In genomic region chr19:29663861-29664752, GRCh38 we compare ENCODE assay signal across 8 cellular contexts. TPM values are rescaled to one million over a fixed set of nuclear protein-coding genes. Genes with fewer than 3 reads are reported as not detected.
DNase-seq lines count a peak whose midpoint lies in the region; ATAC-seq, FAIRE-seq and TF ChIP-seq lines count a peak whose summit lies in the region.

No MANE protein-coding gene starts in this region.

- no peak for ATAC-seq in activated CD8-positive, alpha-beta memory T cell treated with anti-CD3 and anti-CD28 coated beads, Interleukin-2, amount 10 ng/mL, durations not matched to agents 7 days and 5 days
- ATAC-seq in HepG2 (no peak), sciatic nerve (no peak)

- no peak overlapping the region for H3K9ac ChIP-seq in HepG2 (ENCODE audit: insufficient read depth, low read depth, low read length)

- POLR2A ChIA-PET in HepG2 (lab: Yijun Ruan, JAX) = interaction anchor here (1.4 to 4.1 kb wide), 2 partner anchors 52 to 58 kb away, joined by 7 to 32 read pairs; partner anchors contain the start of gene POP4
- POLR2A ChIA-PET in HEK293T (lab: Yijun Ruan, JAX) = interaction anchor here (2.2 kb wide), 1 partner anchor 58 kb away, joined by 11 read pairs; the partner anchor contains the start of gene POP4

- DNase-seq in activated CD8-positive, alpha-beta memory T cell treated with anti-CD3 and anti-CD28 coated beads, Interleukin-2, amount 10 ng/mL, durations not matched to agents 7 days and 5 days = no peak
- no peak for DNase-seq in activated CD8-positive, alpha-beta memory T cell treated with anti-CD3 and anti-CD28 coated beads, Interleukin-2, amount 50 U/mL, for 4 hours
- DNase-seq in activated T-helper 2 cell treated with anti-CD3 and anti-CD28 coated beads, Interferon-gamma antibody, Interleukin-2, Interleukin-4, amounts not matched to agents 10 μg/mL and 5 μg/mL and 100 μg/mL, durations not matched to agents 14 hours and 24 hours and 36 hours (ENCODE audit: low spot score) = no peak
- DNase-seq in HepG2 (ENCODE audit: low spot score) (no peak), HK-2 (ENCODE audit: unreplicated experiment) (no peak), sciatic nerve (ENCODE audit: low spot score) (no peak), HEK293T (ENCODE audit: extremely low spot score) (no peak)

- H3K9me3 ChIP-seq in HepG2 (ENCODE audit: low read length) = no peaks in the 10 kb centered on the region
- H3K9me3 ChIP-seq in thymus (ENCODE audit: control insufficient read depth) = no peaks in the 10 kb centered on the region

- H3K36me3 ChIP-seq in HepG2 (replicated peaks in 1 of 2; ENCODE audit: control insufficient read depth in 1 of 2, insufficient read depth in 2 of 2, low read length in 2 of 2) = no peaks in the 10 kb centered on the region
- H3K36me3 ChIP-seq in thymus (ENCODE audit: control insufficient read depth, insufficient read depth) = no peaks in the 10 kb centered on the region

- no peak for FAIRE-seq in HepG2 (lab: Jason Lieb, UNC)

- no peaks in the 10 kb centered on the region for H3K27me3 Mint-ChIP-seq in activated CD8-positive, alpha-beta memory T cell treated with anti-CD3 and anti-CD28 coated beads, Interleukin-2, amount 10 ng/mL, durations not matched to agents 7 days and 5 days
- no peaks in the 10 kb centered on the region for H3K27me3 Mint-ChIP-seq in activated T-helper 2 cell treated with anti-CD3 and anti-CD28 coated beads, Interferon-gamma antibody, Interleukin-2, Interleukin-4, amounts not matched to agents 10 μg/mL and 5 μg/mL and 100 μg/mL, durations not matched to agents 14 hours and 24 hours and 36 hours (ENCODE audit: low read depth)

- H3K4me2 ChIP-seq in HepG2 (ENCODE audit: low read depth, low read length) = peak overlapping the region; percentile 91

- H3K4me1 ChIP-seq in HepG2 (ENCODE audit: insufficient read depth, low read length) (peaks cover 51% of the 10 kb centered on the region), thymus (ENCODE audit: control insufficient read depth, insufficient read depth, low read length) (peaks cover 32% of the 10 kb centered on the region)

- H3K4me1 Mint-ChIP-seq in activated CD8-positive, alpha-beta memory T cell treated with anti-CD3 and anti-CD28 coated beads, Interleukin-2, amount 10 ng/mL, durations not matched to agents 7 days and 5 days = peaks cover 51% of the 10 kb centered on the region
- H3K4me1 Mint-ChIP-seq in activated T-helper 2 cell treated with anti-CD3 and anti-CD28 coated beads, Interferon-gamma antibody, Interleukin-2, Interleukin-4, amounts not matched to agents 10 μg/mL and 5 μg/mL and 100 μg/mL, durations not matched to agents 14 hours and 24 hours and 36 hours (ENCODE audit: low read depth) = peaks cover 51% of the 10 kb centered on the region

- CTCF ChIA-PET in activated CD8-positive, alpha-beta memory T cell treated with anti-CD3 and anti-CD28 coated beads, Interleukin-2, amount 10 ng/mL, durations not matched to agents 7 days and 5 days (lab: Charles Lee) = interaction anchor here (0.6 to 12.5 kb wide), 14 partner anchors 16 to 277 kb away, joined by 3 to 196 read pairs (median 13); partner anchors contain the start of genes C19orf12 and POP4
- CTCF ChIA-PET in HepG2 (lab: Yijun Ruan, JAX; ENCODE audit: low intra/inter-chr PET ratio, low total read pairs) = no interaction called here
- CTCF ChIA-PET in HEK293T (lab: Yijun Ruan, JAX) = no interaction called here

- no peak for TF ChIP-seq CTCF in HepG2 (CRISPR knock-in tag; IDR thresholded peaks at IDR 0.05)

- no peaks in the 10 kb centered on the region for H3K79me2 ChIP-seq in HepG2 (ENCODE audit: insufficient read depth, low read length)

- no peak for TF ChIP-seq POLR2A in HepG2 (IDR thresholded peaks at IDR 0.05; ENCODE audit: insufficient read depth in 1 of 2, low read depth in 2 of 2, low read length in 2 of 2)

- H3K4me3 ChIP-seq in HepG2 (replicated peaks in 1 of 3; ENCODE audit: insufficient read depth in 1 of 3, low read depth in 2 of 3, low read length in 3 of 3) (peak overlapping the region in 1 of 3 experiments; percentile 90; a peak in 2 of 6 replicates), thymus (ENCODE audit: low read length) (no peak overlapping the region)

- peak overlapping the region; percentile 72 for H3K27ac Mint-ChIP-seq in activated CD8-positive, alpha-beta memory T cell treated with anti-CD3 and anti-CD28 coated beads, Interleukin-2, amount 10 ng/mL, durations not matched to agents 7 days and 5 days
- H3K27ac Mint-ChIP-seq in activated T-helper 2 cell treated with anti-CD3 and anti-CD28 coated beads, Interferon-gamma antibody, Interleukin-2, Interleukin-4, amounts not matched to agents 10 μg/mL and 5 μg/mL and 100 μg/mL, durations not matched to agents 14 hours and 24 hours and 36 hours = peak overlapping the region; percentile 61

- no peak overlapping the region for H2AFZ ChIP-seq in HepG2 (ENCODE audit: low read length)

- WGBS in HepG2 (ENCODE audit: low lambda C conversion rate) = 43% methylated on average over 15 of the region's 19 CpGs
- WGBS in thymus = 95% methylated on average over 19 of the region's 19 CpGs

- in situ Hi-C loops in HepG2 (cut with HindIII; ENCODE audit: extremely low pct_ligation_motif_present, low pct_unique_long_range_greater_than_20kb) = no loop called here

- no TSS peak for BruUV-seq in HepG2 (replicated peaks; lab: Mats Ljungman, UMichigan)

- H3K4me3 Mint-ChIP-seq in activated CD8-positive, alpha-beta memory T cell treated with anti-CD3 and anti-CD28 coated beads, Interleukin-2, amount 10 ng/mL, durations not matched to agents 7 days and 5 days = peak overlapping the region; percentile 69
- peak overlapping the region; percentile 73 for H3K4me3 Mint-ChIP-seq in activated T-helper 2 cell treated with anti-CD3 and anti-CD28 coated beads, Interferon-gamma antibody, Interleukin-2, Interleukin-4, amounts not matched to agents 10 μg/mL and 5 μg/mL and 100 μg/mL, durations not matched to agents 14 hours and 24 hours and 36 hours (ENCODE audit: low read depth)

- H3K9me3 Mint-ChIP-seq in activated CD8-positive, alpha-beta memory T cell treated with anti-CD3 and anti-CD28 coated beads, Interleukin-2, amount 10 ng/mL, durations not matched to agents 7 days and 5 days (ENCODE audit: low read depth) = no peaks in the 10 kb centered on the region
- H3K9me3 Mint-ChIP-seq in activated T-helper 2 cell treated with anti-CD3 and anti-CD28 coated beads, Interferon-gamma antibody, Interleukin-2, Interleukin-4, amounts not matched to agents 10 μg/mL and 5 μg/mL and 100 μg/mL, durations not matched to agents 14 hours and 24 hours and 36 hours = no peaks in the 10 kb centered on the region

- TF ChIP-seq EP300 in HepG2 (IDR thresholded peaks at IDR 0.05; ENCODE audit: low read depth in 2 of 2, low read length in 2 of 2) = no peak
- no peak for TF ChIP-seq EP300 in HepG2 (CRISPR knock-in tag; IDR thresholded peaks at IDR 0.05; ENCODE audit: borderline replicate concordance)

- H4K20me1 ChIP-seq in HepG2 (ENCODE audit: insufficient read depth, low read length) = peaks cover 2% of the 10 kb centered on the region; the same call in 1 of the 2 replicates

- H3K27ac ChIP-seq in HepG2 (ENCODE audit: extremely low read length, insufficient read depth, low read length) = no peak overlapping the region
- peak overlapping the region; percentile 52 for H3K27ac ChIP-seq in thymus (ENCODE audit: low read depth)

- H3K36me3 Mint-ChIP-seq in activated CD8-positive, alpha-beta memory T cell treated with anti-CD3 and anti-CD28 coated beads, Interleukin-2, amount 10 ng/mL, durations not matched to agents 7 days and 5 days = peaks cover 16% of the 10 kb centered on the region
- H3K36me3 Mint-ChIP-seq in activated T-helper 2 cell treated with anti-CD3 and anti-CD28 coated beads, Interferon-gamma antibody, Interleukin-2, Interleukin-4, amounts not matched to agents 10 μg/mL and 5 μg/mL and 100 μg/mL, durations not matched to agents 14 hours and 24 hours and 36 hours (ENCODE audit: low read depth) = peaks cover 22% of the 10 kb centered on the region

- intact Hi-C loops in activated T-helper 2 cell treated with anti-CD3 and anti-CD28 coated beads, Interferon-gamma antibody, Interleukin-2, Interleukin-4, amounts not matched to agents 10 μg/mL and 5 μg/mL and 100 μg/mL, durations not matched to agents 14 hours and 24 hours and 36 hours (cut with micrococcal nuclease) = loop anchor here (10.0 kb wide), 1 partner anchor 281 kb away; the partner anchor contains the start of gene URI1
- intact Hi-C loops in HepG2 (cut with micrococcal nuclease; ENCODE audit: unreplicated experiment) (loop anchor here (2.0 kb wide), 1 partner anchor 53 kb away; no protein-coding TSS in a partner anchor), sciatic nerve (cut with DNase I) (no loop called here)

- TF ChIP-seq RAD21 in HepG2 (CRISPR knock-in tag; IDR thresholded peaks at IDR 0.05) = no peak

- peaks cover 10 to 20% of the 10 kb centered on the region in 2 experiments; a peak in 4 of 5 replicates for H3K27me3 ChIP-seq in HepG2 (ENCODE audit: control insufficient read depth in 1 of 2, insufficient read depth in 2 of 2, low read length in 2 of 2)
- H3K27me3 ChIP-seq in thymus (ENCODE audit: control insufficient read depth, insufficient read depth) = no peaks in the 10 kb centered on the region

RNA-seq across cellular contexts. Expression of gene PLEKHF1, which starts 1.2 kb away (rescaled TPM):
- total RNA-seq in activated CD8-positive, alpha-beta memory T cell treated with anti-CD3 and anti-CD28 coated beads, Interleukin-2, amount 10 ng/mL, durations not matched to agents 7 days and 5 days = 10 to 100 TPM; 42.4 to 64.1 TPM
- 28.0 and 30.3 TPM in 2 replicates for total RNA-seq in activated T-helper 2 cell treated with anti-CD3 and anti-CD28 coated beads, Interferon-gamma antibody, Interleukin-2, Interleukin-4, amounts not matched to agents 10 μg/mL and 5 μg/mL and 100 μg/mL, durations not matched to agents 14 hours and 24 hours and 36 hours
- total RNA-seq in HepG2 (2016; rRNA removed; fragmentation: Illumina TruSeq; extraction: Trizol) = 3.2 and 3.8 TPM in 2 replicates
- total RNA-seq in HepG2 (2016; cell fraction: cytosol; rRNA removed; fragmentation: Illumina TruSeq; extraction: Trizol; ENCODE audit: low read depth) = 1.5 TPM in 2 replicates
- 3.0 and 4.1 TPM in 2 replicates for total RNA-seq in HepG2 (2016; cell fraction: insoluble cytoplasmic fraction; rRNA removed; fragmentation: Illumina TruSeq; extraction: Trizol)
- 2.6 and 2.8 TPM in 2 replicates for total RNA-seq in HepG2 (2016; cell fraction: membrane; rRNA removed; fragmentation: Illumina TruSeq; extraction: Trizol)
- 1.9 and 2.3 TPM in 2 replicates for total RNA-seq in HepG2 (2016; cell fraction: nucleus; rRNA removed; fragmentation: Illumina TruSeq; extraction: Trizol)
- 2.9 TPM in 2 replicates for polyA plus RNA-seq in HepG2 (2011; rRNA removed)
- polyA plus RNA-seq in HepG2 (2011; cell fraction: cytosol; rRNA removed) = 1.7 and 4.1 TPM in 2 replicates
- polyA plus RNA-seq in HepG2 (2011; cell fraction: nucleus; rRNA removed) = 3.9 and 4.0 TPM in 2 replicates
- 0.71 and 1.4 TPM in 2 replicates for polyA plus RNA-seq in HepG2 (2012)
- 0.36 and 0.54 TPM in 2 replicates for polyA plus RNA-seq in HepG2 (2016; cell fraction: cytosol; fragmentation: Illumina TruSeq; extraction: Trizol; ENCODE audit: low read depth)
- polyA plus RNA-seq in HepG2 (2016; cell fraction: insoluble cytoplasmic fraction; fragmentation: Illumina TruSeq; extraction: Trizol; ENCODE audit: low read depth) = 2.4 and 2.7 TPM in 2 replicates
- polyA plus RNA-seq in HepG2 (2016; cell fraction: membrane; fragmentation: Illumina TruSeq; extraction: Trizol; ENCODE audit: low read depth) = 1.1 and 1.4 TPM in 2 replicates
- 2.7 TPM in 2 replicates for polyA plus RNA-seq in HepG2 (2016; cell fraction: nucleus; fragmentation: Illumina TruSeq; extraction: Trizol; ENCODE audit: insufficient read depth, low read depth)
- 2.0 and 6.9 TPM in 2 replicates for polyA minus RNA-seq in HepG2 (2011; rRNA and poly(A)+ RNA removed; ENCODE audit: low replicate concordance)
- 1.5 and 3.6 TPM in 2 replicates for polyA minus RNA-seq in HepG2 (2011; cell fraction: cytosol; rRNA and poly(A)+ RNA removed)
- polyA minus RNA-seq in HepG2 (2011; cell fraction: nucleus; rRNA and poly(A)+ RNA removed) = 2.1 and 3.0 TPM in 2 replicates
- 35.4 TPM for polyA plus RNA-seq in thymus
- 30.4 TPM for total RNA-seq in sciatic nerve

RNA-seq across cellular contexts. Expression of gene C19orf12, which starts 51.0 kb away (rescaled TPM):
- 10 to 100 TPM; 43.6 to 44.1 TPM for total RNA-seq in activated CD8-positive, alpha-beta memory T cell treated with anti-CD3 and anti-CD28 coated beads, Interleukin-2, amount 10 ng/mL, durations not matched to agents 7 days and 5 days
- total RNA-seq in activated T-helper 2 cell treated with anti-CD3 and anti-CD28 coated beads, Interferon-gamma antibody, Interleukin-2, Interleukin-4, amounts not matched to agents 10 μg/mL and 5 μg/mL and 100 μg/mL, durations not matched to agents 14 hours and 24 hours and 36 hours = 41.9 and 42.2 TPM in 2 replicates
- 34.4 and 34.8 TPM in 2 replicates for total RNA-seq in HepG2 (2016; rRNA removed; fragmentation: Illumina TruSeq; extraction: Trizol)
- 28.6 and 28.9 TPM in 2 replicates for total RNA-seq in HepG2 (2016; cell fraction: cytosol; rRNA removed; fragmentation: Illumina TruSeq; extraction: Trizol; ENCODE audit: low read depth)
- 29.0 and 35.2 TPM in 2 replicates for total RNA-seq in HepG2 (2016; cell fraction: insoluble cytoplasmic fraction; rRNA removed; fragmentation: Illumina TruSeq; extraction: Trizol)
- 73.3 and 76.2 TPM in 2 replicates for total RNA-seq in HepG2 (2016; cell fraction: membrane; rRNA removed; fragmentation: Illumina TruSeq; extraction: Trizol)
- total RNA-seq in HepG2 (2016; cell fraction: nucleus; rRNA removed; fragmentation: Illumina TruSeq; extraction: Trizol) = 17.3 and 21.4 TPM in 2 replicates
- 17.7 and 19.6 TPM in 2 replicates for polyA plus RNA-seq in HepG2 (2011; rRNA removed)
- polyA plus RNA-seq in HepG2 (2011; cell fraction: cytosol; rRNA removed) = 18.1 TPM in 2 replicates
- 13.1 and 14.3 TPM in 2 replicates for polyA plus RNA-seq in HepG2 (2011; cell fraction: nucleus; rRNA removed)
- polyA plus RNA-seq in HepG2 (2012) = 15.9 and 18.6 TPM in 2 replicates
- 37.7 and 38.6 TPM in 2 replicates for polyA plus RNA-seq in HepG2 (2016; cell fraction: cytosol; fragmentation: Illumina TruSeq; extraction: Trizol; ENCODE audit: low read depth)
- 28.6 and 34.2 TPM in 2 replicates for polyA plus RNA-seq in HepG2 (2016; cell fraction: insoluble cytoplasmic fraction; fragmentation: Illumina TruSeq; extraction: Trizol; ENCODE audit: low read depth)
- 64.1 and 65.3 TPM in 2 replicates for polyA plus RNA-seq in HepG2 (2016; cell fraction: membrane; fragmentation: Illumina TruSeq; extraction: Trizol; ENCODE audit: low read depth)
- 29.3 and 31.8 TPM in 2 replicates for polyA plus RNA-seq in HepG2 (2016; cell fraction: nucleus; fragmentation: Illumina TruSeq; extraction: Trizol; ENCODE audit: insufficient read depth, low read depth)
- polyA minus RNA-seq in HepG2 (2011; rRNA and poly(A)+ RNA removed; ENCODE audit: low replicate concordance) = 5.1 and 12.9 TPM in 2 replicates
- polyA minus RNA-seq in HepG2 (2011; cell fraction: cytosol; rRNA and poly(A)+ RNA removed) = 8.3 and 8.7 TPM in 2 replicates
- polyA minus RNA-seq in HepG2 (2011; cell fraction: nucleus; rRNA and poly(A)+ RNA removed) = 6.7 and 10.4 TPM in 2 replicates
- polyA plus RNA-seq in thymus = 27.5 TPM
- 30.9 TPM for total RNA-seq in sciatic nerve

RNA-seq across cellular contexts. Expression of gene POP4, which starts 58.0 kb away (rescaled TPM):
- 100 to 1,000 TPM in 1 of 2 experiments, 10 to 100 TPM in 1; 96.6 to 106 TPM for total RNA-seq in activated CD8-positive, alpha-beta memory T cell treated with anti-CD3 and anti-CD28 coated beads, Interleukin-2, amount 10 ng/mL, durations not matched to agents 7 days and 5 days
- total RNA-seq in activated T-helper 2 cell treated with anti-CD3 and anti-CD28 coated beads, Interferon-gamma antibody, Interleukin-2, Interleukin-4, amounts not matched to agents 10 μg/mL and 5 μg/mL and 100 μg/mL, durations not matched to agents 14 hours and 24 hours and 36 hours = 104 and 105 TPM in 2 replicates
- 84.0 and 120 TPM in 2 replicates for total RNA-seq in HepG2 (2016; rRNA removed; fragmentation: Illumina TruSeq; extraction: Trizol)
- total RNA-seq in HepG2 (2016; cell fraction: cytosol; rRNA removed; fragmentation: Illumina TruSeq; extraction: Trizol; ENCODE audit: low read depth) = 26.0 and 27.8 TPM in 2 replicates
- total RNA-seq in HepG2 (2016; cell fraction: insoluble cytoplasmic fraction; rRNA removed; fragmentation: Illumina TruSeq; extraction: Trizol) = 84.6 and 128 TPM in 2 replicates
- 37.0 and 39.3 TPM in 2 replicates for total RNA-seq in HepG2 (2016; cell fraction: membrane; rRNA removed; fragmentation: Illumina TruSeq; extraction: Trizol)
- 39.0 and 42.5 TPM in 2 replicates for total RNA-seq in HepG2 (2016; cell fraction: nucleus; rRNA removed; fragmentation: Illumina TruSeq; extraction: Trizol)
- 29.4 and 32.2 TPM in 2 replicates for polyA plus RNA-seq in HepG2 (2011; rRNA removed)
- polyA plus RNA-seq in HepG2 (2011; cell fraction: cytosol; rRNA removed) = 22.5 and 24.9 TPM in 2 replicates
- polyA plus RNA-seq in HepG2 (2011; cell fraction: nucleus; rRNA removed) = 46.3 and 51.2 TPM in 2 replicates
- polyA plus RNA-seq in HepG2 (2012) = 24.1 and 24.4 TPM in 2 replicates
- polyA plus RNA-seq in HepG2 (2016; cell fraction: cytosol; fragmentation: Illumina TruSeq; extraction: Trizol; ENCODE audit: low read depth) = 25.5 and 26.4 TPM in 2 replicates
- 117 and 122 TPM in 2 replicates for polyA plus RNA-seq in HepG2 (2016; cell fraction: insoluble cytoplasmic fraction; fragmentation: Illumina TruSeq; extraction: Trizol; ENCODE audit: low read depth)
- 29.0 and 32.5 TPM in 2 replicates for polyA plus RNA-seq in HepG2 (2016; cell fraction: membrane; fragmentation: Illumina TruSeq; extraction: Trizol; ENCODE audit: low read depth)
- polyA plus RNA-seq in HepG2 (2016; cell fraction: nucleus; fragmentation: Illumina TruSeq; extraction: Trizol; ENCODE audit: insufficient read depth, low read depth) = 58.8 and 67.0 TPM in 2 replicates
- 23.6 and 67.1 TPM in 2 replicates for polyA minus RNA-seq in HepG2 (2011; rRNA and poly(A)+ RNA removed; ENCODE audit: low replicate concordance)
- polyA minus RNA-seq in HepG2 (2011; cell fraction: cytosol; rRNA and poly(A)+ RNA removed) = 16.8 and 23.0 TPM in 2 replicates
- 45.1 and 53.7 TPM in 2 replicates for polyA minus RNA-seq in HepG2 (2011; cell fraction: nucleus; rRNA and poly(A)+ RNA removed)
- polyA plus RNA-seq in thymus = 76.3 TPM
- 40.0 TPM for total RNA-seq in sciatic nerve
